ENCODE assay signal across 37 cellular contexts in genomic region chrX:119721926-119722325, GRCh38. TPM values are rescaled to one million over a fixed set of nuclear protein-coding genes. Genes with fewer than 3 reads are reported as not detected.
"Had no signal": no experiment of that assay in that cellular context is flagged by ENCODE, and none has a peak within 500 bp of the region (broad histone marks: within the 10 kb centered on the region; RNA-seq: fewer than 3 reads in every experiment).

No MANE protein-coding gene starts in this region.

- H3K9me3 ChIP-seq: MG63 had no signal

- H3K27me3 ChIP-seq: MG63 had no signal

- H3K36me3 ChIP-seq: MG63 had no signal

- DNase-seq: MG63, MM.1S, MV-4-11, NCI-H1048, NCI-H1092, NCI-H1092 treated with DMSO at 0.1 percent for 48 hours, NCI-H1105, NCI-H1105 treated with DMSO at 0.1 percent for 48 hours, NCI-H1417, NCI-H1417 treated with DMSO at 0.1 percent for 48 hours, NCI-H1436, NCI-H1436 treated with DMSO at 0.1 percent for 48 hours, NCI-H146, NCI-H1694, NCI-H1694 treated with DMSO at 0.1 percent for 48 hours, NCI-H187, NCI-H187 treated with DMSO at 0.1 percent for 48 hours, NCI-H1930, NCI-H2029, NCI-H2029 treated with DMSO at 0.1 percent for 48 hours, NCI-H2081, NCI-H2081 treated with DMSO at 0.1 percent for 48 hours, NCI-H2107, NCI-H2171, NCI-H2171 treated with DMSO at 0.1 percent for 48 hours, NCI-H2227 treated with DMSO at 0.1 percent for 48 hours, NCI-H226, NCI-H345, NCI-H446, NCI-H446 treated with DMSO at 0.1 percent for 48 hours, NCI-H510A, NCI-H510A treated with DMSO at 0.1 percent for 48 hours, NCI-H524, NCI-H524 treated with DMSO at 0.1 percent for 48 hours, NCI-H526 had no signal

- H3K4me3 ChIP-seq: MG63 had no signal

RNA-seq across cellular contexts. Expression of gene SOWAHD, which starts 36.5 kb away (rescaled TPM):
- total RNA-seq: MCF 10A, NCI-H460 had no signal
